Comparison of ENCODE assay signal across 1 cellular context in the genomic region with DNA sequence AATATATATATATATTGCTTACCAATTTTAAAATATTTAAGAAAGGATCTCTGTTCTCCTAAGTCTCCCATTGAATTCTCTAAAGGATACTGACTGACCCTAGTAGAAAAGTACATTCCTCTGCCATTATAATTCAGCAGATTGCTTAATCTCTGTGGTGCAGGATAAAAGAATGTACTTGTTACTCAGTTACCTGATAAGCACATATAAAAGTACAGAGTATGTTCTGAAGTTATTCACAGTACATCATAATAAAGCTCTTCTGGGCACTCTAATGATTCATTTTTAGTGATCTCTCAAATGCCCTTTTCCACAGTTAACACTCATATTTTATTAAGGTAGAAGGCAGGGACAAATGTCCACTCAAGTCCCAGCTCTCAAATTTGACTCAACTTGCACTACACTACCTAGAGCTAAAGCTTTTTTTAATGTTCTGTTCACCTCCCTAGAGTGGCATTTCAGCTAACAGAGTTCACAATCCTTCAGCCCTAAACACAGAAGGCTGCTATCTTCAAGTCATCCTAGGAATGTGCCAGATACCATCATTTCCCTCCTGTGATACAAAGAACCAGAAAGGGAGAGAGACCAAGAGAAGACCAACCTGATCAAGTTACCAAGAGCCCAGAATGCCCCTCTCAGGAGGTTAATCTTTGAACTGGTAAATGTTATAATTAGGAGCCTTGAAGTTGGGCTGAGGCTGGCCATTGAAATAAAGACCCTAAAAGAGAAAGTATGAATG.
TF ChIP-seq lines count a peak whose summit lies in the region.

No MANE protein-coding gene starts in this region.

TF ChIP-seq in K562, 482 proteins besides CTCF, POLR2A, EP300 and RAD21 (continued from another document):
- TF ChIP-seq, protein P1, sequence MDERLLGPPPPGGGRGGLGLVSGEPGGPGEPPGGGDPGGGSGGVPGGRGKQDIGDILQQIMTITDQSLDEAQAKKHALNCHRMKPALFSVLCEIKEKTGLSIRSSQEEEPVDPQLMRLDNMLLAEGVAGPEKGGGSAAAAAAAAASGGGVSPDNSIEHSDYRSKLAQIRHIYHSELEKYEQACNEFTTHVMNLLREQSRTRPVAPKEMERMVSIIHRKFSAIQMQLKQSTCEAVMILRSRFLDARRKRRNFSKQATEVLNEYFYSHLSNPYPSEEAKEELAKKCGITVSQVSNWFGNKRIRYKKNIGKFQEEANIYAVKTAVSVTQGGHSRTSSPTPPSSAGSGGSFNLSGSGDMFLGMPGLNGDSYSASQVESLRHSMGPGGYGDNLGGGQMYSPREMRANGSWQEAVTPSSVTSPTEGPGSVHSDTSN (CRISPR knock-in tag; IDR thresholded peaks at IDR 0.05; ENCODE audit: low read depth), result no peak
- TF ChIP-seq, protein P1 (tag; conservative IDR thresholded peaks at IDR 0.05; ENCODE audit: low read depth), result no peak
- TF ChIP-seq CXXC5 (CRISPR knock-in tag; IDR thresholded peaks at IDR 0.05) (no peak), LARP7 (IDR thresholded peaks at IDR 0.05) (no peak), ZNF41 (CRISPR knock-in tag; conservative IDR thresholded peaks at IDR 0.05) (no peak), SETDB1 (IDR thresholded peaks at IDR 0.05; ENCODE audit: low read length) (no peak), TCFL5 (CRISPR knock-in tag; conservative IDR thresholded peaks at IDR 0.05) (no peak), SNIP1 (IDR thresholded peaks at IDR 0.05; ENCODE audit: low read depth) (no peak), FOS (IDR thresholded peaks at IDR 0.05; ENCODE audit: extremely low read depth, insufficient read length) (no peak), ETV1 (tag; conservative IDR thresholded peaks at IDR 0.05; ENCODE audit: low read depth) (no peak), NFRKB (IDR thresholded peaks at IDR 0.05; ENCODE audit: low read depth) (no peak), GABPB1 (CRISPR knock-in tag; IDR thresholded peaks at IDR 0.05) (no peak)
- TF ChIP-seq, protein P2, sequence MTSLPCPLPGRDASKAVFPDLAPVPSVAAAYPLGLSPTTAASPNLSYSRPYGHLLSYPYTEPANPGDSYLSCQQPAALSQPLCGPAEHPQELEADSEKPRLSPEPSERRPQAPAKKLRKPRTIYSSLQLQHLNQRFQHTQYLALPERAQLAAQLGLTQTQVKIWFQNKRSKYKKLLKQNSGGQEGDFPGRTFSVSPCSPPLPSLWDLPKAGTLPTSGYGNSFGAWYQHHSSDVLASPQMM (CRISPR knock-in tag; IDR thresholded peaks at IDR 0.05), result no peak
